ENCODE assay signal across 1 cellular context in the genomic region with DNA sequence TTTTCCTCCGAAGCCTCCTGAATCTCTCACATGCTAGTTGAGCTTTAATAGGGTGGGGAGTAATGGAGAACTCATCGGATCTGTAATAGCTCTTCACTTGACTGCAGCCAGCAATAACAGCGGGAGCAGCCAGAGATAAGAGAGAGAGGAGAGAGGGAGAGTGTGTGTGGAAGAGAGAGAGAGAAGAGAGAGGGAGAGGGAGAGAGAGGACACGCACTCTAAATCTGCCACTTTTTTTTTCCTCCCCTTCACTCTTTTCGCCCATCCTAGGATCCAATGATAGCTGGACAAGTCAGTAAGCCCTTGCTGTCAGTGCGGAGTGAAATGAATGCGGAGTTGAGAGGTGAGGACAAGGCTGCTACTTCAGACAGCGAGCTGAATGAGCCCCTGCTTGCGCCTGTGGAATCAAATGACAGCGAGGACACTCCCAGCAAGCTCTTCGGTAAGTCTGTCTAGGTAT.
TF ChIP-seq lines count a peak whose summit lies in the region.

No MANE protein-coding gene starts in this region.

TF ChIP-seq in H1, 55 proteins besides CTCF, POLR2A, EP300 and RAD21:
- TF ChIP-seq CREB1 (IDR thresholded peaks at IDR 0.05) (no peak), TAF7 (optimal IDR thresholded peaks at IDR 0.05; ENCODE audit: borderline replicate concordance, low read depth, low read length) (no peak), HDAC2 (IDR thresholded peaks at IDR 0.05; ENCODE audit: borderline replicate concordance in 1 of 2, low read depth in 2 of 2, low read length in 2 of 2) (no peak), JUND (IDR thresholded peaks at IDR 0.05; ENCODE audit: low read length) (no peak), RXRA (IDR thresholded peaks at IDR 0.05; ENCODE audit: insufficient read depth, low read depth, low read length) (no peak), KDM5A (IDR thresholded peaks at IDR 0.05; ENCODE audit: low read length) (no peak), POU5F1 (IDR thresholded peaks at IDR 0.05; ENCODE audit: low read depth, low read length) (no peak), SIRT6 (IDR thresholded peaks at IDR 0.05; ENCODE audit: low read length) (no peak)
